ENCODE assay signal across 23 cellular contexts in the genomic region with DNA sequence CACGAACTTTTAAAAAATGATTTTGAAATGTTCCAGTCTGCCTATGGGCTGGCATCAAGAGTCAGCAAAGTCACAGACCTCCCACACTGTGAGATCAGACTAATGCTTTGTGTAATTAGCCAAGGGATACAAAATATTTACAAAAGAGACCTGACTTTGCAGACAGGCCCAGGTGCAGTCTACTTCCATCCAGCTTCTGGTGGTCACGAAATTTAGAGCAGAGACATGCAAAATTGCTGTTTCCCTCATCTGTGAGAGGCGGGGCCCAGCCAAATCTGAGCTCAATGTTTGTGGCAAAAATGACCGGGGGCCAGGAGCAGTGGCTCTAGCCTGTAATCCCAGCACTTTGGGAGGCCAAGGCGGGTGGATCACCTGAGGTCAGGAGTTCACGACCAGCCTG.
"Had no signal": no experiment of that assay in that cellular context is flagged by ENCODE, and none has a peak within 500 bp of the region (broad histone marks: within the 10 kb centered on the region; RNA-seq: fewer than 3 reads in every experiment).

No MANE protein-coding gene starts in this region.

- H3K27ac Mint-ChIP-seq: endodermal cell; naive B cell; nephron; progenitor cell of endocrine pancreas; stimulated activated memory B cell treated with anti-CD40 and anti-IgM and Interleukin-4, amounts not matched to agents 10 μg/mL and 1 μg/mL and 100 μg/mL, for 72 hours; stimulated activated naive CD8-positive, alpha-beta T cell treated with anti-CD3 and anti-CD28 coated beads, Interleukin-15, Interleukin-2, amounts not matched to agents 100 ng/mL and 50 ng/mL, for 24 hours had no signal

- H3K4me1 Mint-ChIP-seq: naive B cell, nephron had no signal

- ATAC-seq: heart left ventricle; left colon; left ventricle myocardium superior; right cardiac atrium; stimulated activated memory B cell treated with anti-CD40 and anti-IgM and Interleukin-4, amounts not matched to agents 10 μg/mL and 1 μg/mL and 100 μg/mL, for 72 hours; upper lobe of right lung had no signal

- DNase-seq: colonic mucosa; dermis blood vessel endothelial cell; effector CD4-positive, alpha-beta T cell; endodermal cell; heart left ventricle; hippocampal formation; left colon; left ventricle myocardium superior; mesendoderm; naive B cell; occipital lobe; pancreas; right cardiac atrium; spleen; stimulated activated CD4-positive, alpha-beta T cell treated with anti-CD3 and anti-CD28 coated beads, Interleukin-15, amount 100 ng/mL, for 24 hours; stimulated activated CD4-positive, alpha-beta T cell treated with anti-CD3 and anti-CD28 coated beads, Interleukin-1b, Interleukin-23, amount 100 ng/mL, for 48 hours; stimulated activated CD4-positive, alpha-beta T cell treated with anti-CD3 and anti-CD28 coated beads, Interleukin-4, amount 100 ng/mL, for 24 hours; testis; upper lobe of right lung had no signal

- H3K4me3 Mint-ChIP-seq: endodermal cell; naive B cell; nephron; stimulated activated memory B cell treated with anti-CD40 and anti-IgM and Interleukin-4, amounts not matched to agents 10 μg/mL and 1 μg/mL and 100 μg/mL, for 72 hours; stimulated activated naive CD8-positive, alpha-beta T cell treated with anti-CD3 and anti-CD28 coated beads, Interleukin-15, Interleukin-2, amounts not matched to agents 100 ng/mL and 50 ng/mL, for 24 hours had no signal

- H3K36me3 Mint-ChIP-seq: naive B cell; stimulated activated memory B cell treated with anti-CD40 and anti-IgM and Interleukin-4, amounts not matched to agents 10 μg/mL and 1 μg/mL and 100 μg/mL, for 72 hours had no signal

- H3K9me3 Mint-ChIP-seq: endodermal cell; naive B cell; nephron; stimulated activated memory B cell treated with anti-CD40 and anti-IgM and Interleukin-4, amounts not matched to agents 10 μg/mL and 1 μg/mL and 100 μg/mL, for 72 hours; stimulated activated naive CD8-positive, alpha-beta T cell treated with anti-CD3 and anti-CD28 coated beads, Interleukin-15, Interleukin-2, amounts not matched to agents 100 ng/mL and 50 ng/mL, for 24 hours had no signal
